18 cellular contexts compared by ENCODE assay signal in genomic region chr15:75697523-75698398, GRCh38. TPM values are rescaled to one million over a fixed set of nuclear protein-coding genes. Genes with fewer than 3 reads are reported as not detected.
DNase-seq lines count a peak whose midpoint lies in the region; ATAC-seq and TF ChIP-seq lines count a peak whose summit lies in the region.
"Had no signal": no experiment of that assay in that cellular context is flagged by ENCODE, and none has a peak within 500 bp of the region (broad histone marks: within the 10 kb centered on the region; RNA-seq: fewer than 3 reads in every experiment).

No MANE protein-coding gene starts in this region.

- no peak overlapping the region for H3K4me3 ChIP-seq in esophagus squamous epithelium
- H3K4me3 ChIP-seq in osteoblast (ENCODE audit: insufficient read depth, low read length), result no peak overlapping the region
- no peak overlapping the region for H3K4me3 ChIP-seq in aorta (ENCODE audit: low read length in 2 of 2)
- H3K4me3 ChIP-seq: adrenal gland, dorsolateral prefrontal cortex, SK-N-MC had no signal

- no peak overlapping the region for H3K27ac Mint-ChIP-seq in natural killer cell
- H3K27ac Mint-ChIP-seq in natural killer cell treated with Interleukin-12 subunit alpha and Interleukin-12 subunit beta and Interleukin-15 and Interleukin-18, amount 100 ng/mL, for 72 hours, result no peak overlapping the region
- H3K27ac Mint-ChIP-seq: activated T-cell treated with anti-CD3 and anti-CD28 coated beads, Interleukin-2, amount 50 U/mL, for 72 hours had no signal

- TF ChIP-seq POLR2A in esophagus squamous epithelium (IDR thresholded peaks at IDR 0.05), result peak in 1 of 4 donors; percentile 21

- H3K27ac ChIP-seq in esophagus squamous epithelium, result peak overlapping the region; percentile 61 to 92 (median 86)
- H3K27ac ChIP-seq in osteoblast (ENCODE audit: low read depth, low read length), result no peak overlapping the region
- peak overlapping the region; percentile 53 to 96 for H3K27ac ChIP-seq in aorta (ENCODE audit: low read depth in 1 of 2, low read length in 2 of 2)
- H3K27ac ChIP-seq: SK-N-MC had no signal

- H3K4me2 ChIP-seq in osteoblast (ENCODE audit: insufficient read depth, low read length), result no peak overlapping the region

- peaks cover 0 to 12% of the 10 kb centered on the region in 2 donors for H3K27me3 Mint-ChIP-seq in natural killer cell (ENCODE audit: low read depth in 2 of 2)
- H3K27me3 Mint-ChIP-seq in natural killer cell treated with Interleukin-12 subunit alpha and Interleukin-12 subunit beta and Interleukin-15 and Interleukin-18, amount 100 ng/mL, for 72 hours, result no peaks in the 10 kb centered on the region

- TF ChIP-seq CTCF in natural killer cell (IDR thresholded peaks at IDR 0.05) (no peak), esophagus squamous epithelium (IDR thresholded peaks at IDR 0.05) (no peak), osteoblast (IDR thresholded peaks at IDR 0.05; ENCODE audit: extremely low read depth, low read depth, low read length) (no peak)

- in situ Hi-C loops in G401 (cut with HindIII; ENCODE audit: low sequenced_read_pairs), result no loop called here

- WGBS in esophagus squamous epithelium, 2 donors, result 18 to 62% methylated on average over 5 to 7 of the region's 20 CpGs
- 15 to 21% methylated on average over 14 to 20 of the region's 20 CpGs for WGBS in aorta, 2 donors

- peaks cover 11% of the 10 kb centered on the region for H4K20me1 ChIP-seq in osteoblast (ENCODE audit: insufficient read depth, low read length)

- ATAC-seq in natural killer cell (no peak), aorta (ENCODE audit: low FRiP score) (peak; percentile 6)
- ATAC-seq in natural killer cell treated with Interleukin-12 subunit alpha and Interleukin-12 subunit beta and Interleukin-15 and Interleukin-18, amount 100 ng/mL, for 72 hours, result no peak
- ATAC-seq: activated T-cell treated with anti-CD3 and anti-CD28 coated beads, Interleukin-2, amount 50 U/mL, for 72 hours had no signal

- no peaks in the 10 kb centered on the region for H3K9me3 Mint-ChIP-seq in natural killer cell
- H3K9me3 Mint-ChIP-seq in natural killer cell treated with Interleukin-12 subunit alpha and Interleukin-12 subunit beta and Interleukin-15 and Interleukin-18, amount 100 ng/mL, for 72 hours, result no peaks in the 10 kb centered on the region
- H3K9me3 Mint-ChIP-seq: activated T-cell treated with anti-CD3 and anti-CD28 coated beads, Interleukin-2, amount 50 U/mL, for 72 hours; IgD-negative memory B cell had no signal

- no peak overlapping the region for H2AFZ ChIP-seq in osteoblast (ENCODE audit: low read length)

- no peak for DNase-seq in natural killer cell
- DNase-seq in natural killer cell treated with Interleukin-12 subunit alpha and Interleukin-12 subunit beta and Interleukin-15 and Interleukin-18, amount 100 ng/mL, for 72 hours (ENCODE audit: low spot score), result no peak
- no peak for DNase-seq in esophagus squamous epithelium (lab: John Stamatoyannopoulos, UW)
- DNase-seq in osteoblast (ENCODE audit: insufficient read length, low spot score, missing footprints), result peak; percentile 79
- peak in 1 of 2 donors; percentile 84 for DNase-seq in aorta
- DNase-seq in NCI-H1092 treated with DMSO at 0.1 percent for 48 hours (lab: John Stamatoyannopoulos, UW), result no peak
- DNase-seq in SHP77 (lab: John Stamatoyannopoulos, UW), result no peak
- DNase-seq in G401 (ENCODE audit: low spot score), result no peak
- DNase-seq: ACHN; activated T-cell treated with anti-CD3 and anti-CD28 coated beads, Interleukin-2, amount 50 U/mL, for 72 hours; adrenal gland; dorsolateral prefrontal cortex; GDM1; midbrain; NCI-H1105; OCI-M1 had no signal

- peaks cover 65 to 96% (median 81%) of the 10 kb centered on the region in 3 donors for H3K4me1 ChIP-seq in esophagus squamous epithelium
- H3K4me1 ChIP-seq in osteoblast (ENCODE audit: insufficient read depth, low read length), result peaks cover 41% of the 10 kb centered on the region
- H3K4me1 ChIP-seq in aorta (ENCODE audit: control insufficient read depth in 1 of 2, insufficient read depth in 2 of 2, low read length in 2 of 2), result peaks cover 3% of the 10 kb centered on the region in 2 donors

- peaks cover 6% of the 10 kb centered on the region for H3K79me2 ChIP-seq in osteoblast (ENCODE audit: insufficient read depth, low read length)

- H3K9me3 ChIP-seq in esophagus squamous epithelium (no peaks in the 10 kb centered on the region), osteoblast (ENCODE audit: low read depth, low read length) (no peaks in the 10 kb centered on the region), aorta (ENCODE audit: control insufficient read depth, low read length) (no peaks in the 10 kb centered on the region)
- H3K9me3 ChIP-seq: adrenal gland had no signal

- peak overlapping the region; percentile 11 for H3K4me3 Mint-ChIP-seq in natural killer cell
- no peak overlapping the region for H3K4me3 Mint-ChIP-seq in natural killer cell treated with Interleukin-12 subunit alpha and Interleukin-12 subunit beta and Interleukin-15 and Interleukin-18, amount 100 ng/mL, for 72 hours
- H3K4me3 Mint-ChIP-seq: activated T-cell treated with anti-CD3 and anti-CD28 coated beads, Interleukin-2, amount 50 U/mL, for 72 hours had no signal

- intact Hi-C loops in natural killer cell (cut with micrococcal nuclease), result no loop called here
- intact Hi-C loops in esophagus squamous epithelium (cut with DNase I), result no loop called here
- intact Hi-C loops in aorta (cut with DNase I), result no loop called here

- H3K36me3 ChIP-seq in esophagus squamous epithelium (no peaks in the 10 kb centered on the region), osteoblast (ENCODE audit: insufficient read depth, low read length) (no peaks in the 10 kb centered on the region), aorta (ENCODE audit: control insufficient read depth in 1 of 2, insufficient read depth in 2 of 2, low read length in 1 of 2) (no peaks in the 10 kb centered on the region)
- H3K36me3 ChIP-seq: adrenal gland had no signal

- H3K4me1 Mint-ChIP-seq in natural killer cell, result peaks cover 34 to 71% of the 10 kb centered on the region in 2 donors
- H3K4me1 Mint-ChIP-seq in natural killer cell treated with Interleukin-12 subunit alpha and Interleukin-12 subunit beta and Interleukin-15 and Interleukin-18, amount 100 ng/mL, for 72 hours (ENCODE audit: low read depth in 2 of 2), result peaks cover 9 to 30% of the 10 kb centered on the region in 2 donors

- H3K36me3 Mint-ChIP-seq in natural killer cell, result no peaks in the 10 kb centered on the region
- no peaks in the 10 kb centered on the region for H3K36me3 Mint-ChIP-seq in natural killer cell treated with Interleukin-12 subunit alpha and Interleukin-12 subunit beta and Interleukin-15 and Interleukin-18, amount 100 ng/mL, for 72 hours
- H3K36me3 Mint-ChIP-seq: IgD-negative memory B cell had no signal

- peaks cover 0 to 69% (median 0%) of the 10 kb centered on the region in 4 donors for H3K27me3 ChIP-seq in esophagus squamous epithelium
- no peaks in the 10 kb centered on the region for H3K27me3 ChIP-seq in osteoblast (ENCODE audit: insufficient read depth, low read length)
- H3K27me3 ChIP-seq in aorta (ENCODE audit: control insufficient read depth in 1 of 2, insufficient read depth in 2 of 2, low read length in 1 of 2), result no peaks in the 10 kb centered on the region
- H3K27me3 ChIP-seq: adrenal gland, dorsolateral prefrontal cortex had no signal

RNA-seq across cellular contexts. Expression of gene CSPG4, which starts 14.9 kb away (rescaled TPM):
- total RNA-seq in natural killer cell (under 1 TPM; 0.05 to 0.09 (median 0.07) TPM), esophagus squamous epithelium (10 to 100 TPM in 1 of 4 donors, 1 to 10 TPM in 3; 2.9 to 13.4 (median 4.2) TPM), osteoblast (11.5 and 20.3 TPM in 2 replicates), aorta (100 to 1,000 TPM in 1 of 2 donors, 10 to 100 TPM in 1; 86.8 to 160 TPM)
- total RNA-seq in natural killer cell treated with Interleukin-12 subunit alpha and Interleukin-12 subunit beta and Interleukin-15 and Interleukin-18, amount 100 ng/mL, for 72 hours, result not detected
- polyA plus RNA-seq in aorta, result 10 to 100 TPM; 10.6 to 45.1 TPM
- 32.3 and 34.4 TPM in 2 replicates for total RNA-seq in G401 (2014; rRNA removed; shearing (Covaris generic))
- total RNA-seq: activated T-cell treated with anti-CD3 and anti-CD28 coated beads, Interleukin-2, amount 50 U/mL, for 72 hours had no signal
- polyA plus RNA-seq: IgD-negative memory B cell had no signal

RNA-seq across cellular contexts. Expression of gene SNX33, which starts 50.0 kb away (rescaled TPM):
- 1 to 10 TPM; 2.5 to 5.6 (median 5.1) TPM for total RNA-seq in natural killer cell
- 1 to 10 TPM; 2.6 to 3.3 TPM for total RNA-seq in natural killer cell treated with Interleukin-12 subunit alpha and Interleukin-12 subunit beta and Interleukin-15 and Interleukin-18, amount 100 ng/mL, for 72 hours
- total RNA-seq in esophagus squamous epithelium, result 10 to 100 TPM; 20.3 to 36.4 (median 25.9) TPM
- total RNA-seq in osteoblast, result 38.0 and 39.8 TPM in 2 replicates
- 10 to 100 TPM; 30.9 to 59.5 TPM for total RNA-seq in aorta
- polyA plus RNA-seq in aorta, result 10 to 100 TPM in 1 of 2 donors, 1 to 10 TPM in 1; 6.3 to 26.7 TPM
- 13.9 and 15.1 TPM in 2 replicates for total RNA-seq in G401 (2014; rRNA removed; shearing (Covaris generic))

RNA-seq across cellular contexts. Expression of gene IMP3, which starts 57.7 kb away (rescaled TPM):
- total RNA-seq in natural killer cell, result 10 to 100 TPM; 22.9 to 37.1 (median 35.8) TPM
- 100 to 1,000 TPM in 1 of 2 donors, 10 to 100 TPM in 1; 76.2 to 111 TPM for total RNA-seq in natural killer cell treated with Interleukin-12 subunit alpha and Interleukin-12 subunit beta and Interleukin-15 and Interleukin-18, amount 100 ng/mL, for 72 hours
- total RNA-seq in esophagus squamous epithelium, result 100 to 1,000 TPM; 129 to 173 (median 140) TPM
- total RNA-seq in osteoblast, result 46.6 and 64.4 TPM in 2 replicates
- 10 to 100 TPM; 35.2 to 46.1 TPM for total RNA-seq in aorta
- polyA plus RNA-seq in aorta, result 10 to 100 TPM; 38.7 to 47.0 TPM
- total RNA-seq in G401 (2014; rRNA removed; shearing (Covaris generic)), result 118 and 123 TPM in 2 replicates
